1 cellular context compared by ENCODE assay signal in genomic region chr9:83933804-83934203, GRCh38.
TF ChIP-seq lines count a peak whose summit lies in the region.

No MANE protein-coding gene starts in this region.

TF ChIP-seq in HepG2, 621 proteins besides CTCF, POLR2A, EP300 and RAD21:
- TF ChIP-seq TAF15 (IDR thresholded peaks at IDR 0.05; ENCODE audit: low read depth, low read length, poor library complexity, severe bottlenecking) (no peak), GATAD2A (CRISPR knock-in tag; IDR thresholded peaks at IDR 0.05) (peak; percentile 49), PHF8 (CRISPR knock-in tag; IDR thresholded peaks at IDR 0.05) (no peak), CEBPB (IDR thresholded peaks at IDR 0.05; ENCODE audit: borderline replicate concordance, low read depth, low read length) (peak; percentile 91), CEBPG (CRISPR knock-in tag; IDR thresholded peaks at IDR 0.05) (peak; percentile 87), ATF3 (CRISPR knock-in tag; IDR thresholded peaks at IDR 0.05) (0 out of 2 replicates have a peak, but pooled peaks have one; percentile 26), ETV5 (CRISPR knock-in tag; IDR thresholded peaks at IDR 0.05; ENCODE audit: borderline replicate concordance) (no peak), FOXA3 (CRISPR knock-in tag; IDR thresholded peaks at IDR 0.05) (no peak), GABPB1 (CRISPR knock-in tag; IDR thresholded peaks at IDR 0.05) (0 out of 2 replicates have a peak, but pooled peaks have one; percentile 12), FOSL2 (CRISPR knock-in tag; IDR thresholded peaks at IDR 0.05) (0 out of 2 replicates have a peak, but pooled peaks have one; percentile 21), ATF4 (CRISPR knock-in tag; IDR thresholded peaks at IDR 0.05) (peak in 1 of 2 experiments; percentile 84; a peak in 2 of 4 replicates)
